11 cellular contexts compared by ENCODE assay signal in the genomic region with DNA sequence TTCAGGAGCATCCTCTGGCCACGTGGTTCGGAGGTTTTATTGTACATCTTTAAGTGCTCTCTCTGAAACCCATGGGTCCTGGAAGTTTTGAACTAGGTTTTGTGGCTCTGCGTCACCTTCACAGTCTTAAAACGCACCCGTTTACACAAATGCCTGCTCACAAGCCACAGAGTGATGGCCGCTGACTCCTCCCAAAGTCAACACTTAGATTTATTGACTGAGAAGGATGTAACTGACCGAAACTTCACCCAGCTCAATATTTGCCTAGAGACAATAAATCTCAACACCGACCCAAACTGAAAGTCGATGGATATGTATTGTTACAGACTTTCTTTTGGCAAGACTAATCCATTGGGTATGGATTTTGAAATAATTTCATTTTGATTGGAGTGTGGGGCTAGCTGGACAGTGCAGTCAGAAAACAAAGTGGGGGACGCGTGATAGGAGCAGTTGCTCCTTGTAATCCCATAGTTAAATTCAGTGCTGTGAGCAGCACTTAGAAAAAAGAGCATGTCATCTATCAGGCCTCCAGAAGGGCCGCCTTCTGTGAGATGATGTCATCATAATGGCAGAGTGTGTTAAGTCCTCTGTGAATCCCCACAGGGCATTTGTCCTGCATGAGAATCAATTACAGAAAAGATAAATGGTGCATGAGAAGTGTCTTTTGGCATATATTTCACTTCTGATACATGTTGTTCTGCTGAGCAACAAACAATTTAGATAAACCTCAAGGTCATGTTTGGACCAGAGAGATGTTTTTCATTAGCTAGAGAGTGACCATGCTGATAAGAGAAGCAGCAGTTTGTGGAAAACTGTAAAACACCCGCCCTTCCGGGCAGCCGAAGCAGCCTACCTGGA.
DNase-seq lines count a peak whose midpoint lies in the region; ATAC-seq, FAIRE-seq and TF ChIP-seq lines count a peak whose summit lies in the region.
"Had no signal": no experiment of that assay in that cellular context is flagged by ENCODE, and none has a peak within 500 bp of the region (broad histone marks: within the 10 kb centered on the region; RNA-seq: fewer than 3 reads in every experiment).

No MANE protein-coding gene starts in this region.

- no peak for ATAC-seq in GM18520 (IDR thresholded peaks at IDR 0.05; ENCODE audit: unreplicated experiment)

- BruUV-seq in endothelial cell of umbilical vein (replicated peaks; lab: Mats Ljungman, UMichigan), result no TSS peak

- intact Hi-C loops in endothelial cell of umbilical vein (cut with micrococcal nuclease), result no loop called here

- H3K9me3 ChIP-seq in endothelial cell of umbilical vein (replicated peaks; ENCODE audit: control insufficient read depth, insufficient read depth, low read length), result no peaks in the 10 kb centered on the region

- no peak overlapping the region for H3K4me3 ChIP-seq in endothelial cell of umbilical vein (replicated peaks in 1 of 3; ENCODE audit: insufficient read depth in 1 of 3, low read depth in 1 of 3, low read length in 3 of 3)

- H3K9me1 ChIP-seq in endothelial cell of umbilical vein (replicated peaks; ENCODE audit: control insufficient read depth, extremely low read depth, insufficient read depth, low read length), result no peaks in the 10 kb centered on the region

- dilution Hi-C loops in endothelial cell of umbilical vein (cut with MboI; ENCODE audit: extremely low pct_ligation_motif_present, low sequenced_read_pairs), result no loop called here

- no peaks in the 10 kb centered on the region for H3K36me3 ChIP-seq in endothelial cell of umbilical vein (ENCODE audit: control insufficient read depth in 2 of 2, extremely low read depth in 1 of 2, insufficient read depth in 2 of 2, low read length in 2 of 2)
- H3K36me3 ChIP-seq: heart left ventricle had no signal

- H3K27ac ChIP-seq in endothelial cell of umbilical vein (ENCODE audit: insufficient read depth, low read depth, low read length) (no peak overlapping the region), RWPE1 (no peak overlapping the region)

- H3K9ac ChIP-seq in endothelial cell of umbilical vein (replicated peaks; ENCODE audit: extremely low read depth, insufficient read depth, low read length), result no peak overlapping the region

- DNase-seq in Daoy (ENCODE audit: low read depth) (peak; percentile 24), NCI-H2227 treated with DMSO at 0.1 percent for 48 hours (lab: John Stamatoyannopoulos, UW) (peak; percentile 82), endothelial cell of umbilical vein (ENCODE audit: low read depth, low spot score) (no peak), myocyte (ENCODE audit: low read depth) (peak; percentile 39), RWPE1 (ENCODE audit: low spot score) (no peak), urothelium cell line (ENCODE audit: low spot score) (no peak), GM19240 (ENCODE audit: insufficient read length, low spot score) (no peak)
- DNase-seq: heart left ventricle; stimulated activated CD4-positive, alpha-beta T cell treated with anti-CD3 and anti-CD28 coated beads, Interleukin-4, amount 100 ng/mL, for 24 hours; T1000 had no signal

- TF ChIP-seq CTCF in endothelial cell of umbilical vein (IDR thresholded peaks at IDR 0.05; ENCODE audit: extremely low read depth in 1 of 2, insufficient read depth in 1 of 2, low read depth in 1 of 2, low read length in 2 of 2) (no peak), RWPE1 (conservative IDR thresholded peaks at IDR 0.05; ENCODE audit: low read depth) (no peak)

- CTCF ChIA-PET in endothelial cell of umbilical vein (lab: Charles Lee), result interaction anchor here (1.3 to 6.0 kb wide), 4 partner anchors 23 to 48 kb away, joined by 3 to 59 read pairs (median 30); no protein-coding TSS in a partner anchor
- CTCF ChIA-PET in RWPE1 (lab: Yijun Ruan, JAX), result interaction anchor here (0.5 kb wide), 1 partner anchor 53 kb away, joined by 3 read pairs; no protein-coding TSS in a partner anchor

- no peak overlapping the region for H3K4me2 ChIP-seq in endothelial cell of umbilical vein (ENCODE audit: insufficient read depth, low read length)

- no peaks in the 10 kb centered on the region for H3K79me2 ChIP-seq in endothelial cell of umbilical vein (ENCODE audit: control insufficient read depth, insufficient read depth, low read length)

- H3K27me3 ChIP-seq in endothelial cell of umbilical vein (ENCODE audit: control insufficient read depth in 2 of 2, insufficient read depth in 2 of 2, low read length in 2 of 2), result peaks cover 2 to 8% of the 10 kb centered on the region in 2 experiments

- H4K20me1 ChIP-seq in endothelial cell of umbilical vein (replicated peaks; ENCODE audit: control insufficient read depth, extremely low read depth, insufficient read depth, low read length), result no peaks in the 10 kb centered on the region

- H3K4me1 ChIP-seq in endothelial cell of umbilical vein (ENCODE audit: control insufficient read depth, extremely low read depth, insufficient read depth, low read length), result no peaks in the 10 kb centered on the region

- POLR2A ChIA-PET in endothelial cell of umbilical vein (lab: Charles Lee), result no interaction called here
- POLR2A ChIA-PET in RWPE1 (lab: Yijun Ruan, JAX; ENCODE audit: low non-redundant PET), result no interaction called here

- no peak overlapping the region for H2AFZ ChIP-seq in endothelial cell of umbilical vein (ENCODE audit: low read depth, low read length)

- TF ChIP-seq POLR2A in endothelial cell of umbilical vein (IDR thresholded peaks at IDR 0.05; ENCODE audit: low read depth, low read length), result no peak

- FAIRE-seq in endothelial cell of umbilical vein (lab: Jason Lieb, UNC) (no peak), urothelium cell line (lab: Jason Lieb, UNC) (no peak)

TF ChIP-seq in endothelial cell of umbilical vein, 7 proteins besides CTCF, POLR2A, EP300 and RAD21:
- no peak for TF ChIP-seq GATA2 (IDR thresholded peaks at IDR 0.05; ENCODE audit: insufficient read depth, insufficient read length, low read depth, low read length)
- peak; percentile 37 for TF ChIP-seq JUN (IDR thresholded peaks at IDR 0.05; ENCODE audit: borderline replicate concordance, insufficient read depth, insufficient read length, low read depth)

Comparison
In these comparisons a context has a peak if more than half of its experiments do, and no peak if none do; other contexts are left out.
1. DNase-seq: peak in Daoy (single experiment), NCI-H2227 treated with DMSO at 0.1 percent for 48 hours (single experiment) and myocyte (single experiment); none in endothelial cell of umbilical vein (single experiment), RWPE1 (single experiment), urothelium cell line (single experiment) and GM19240 (single experiment).